ENCODE assay signal across 26 cellular contexts in genomic region chr21:38887062-38887686, GRCh38.
"Had no signal": no experiment of that assay in that cellular context is flagged by ENCODE, and none has a peak within 500 bp of the region (broad histone marks: within the 10 kb centered on the region; RNA-seq: fewer than 3 reads in every experiment).

No MANE protein-coding gene starts in this region.

- H3K4me3 Mint-ChIP-seq: dendritic cell treated with granulocyte-macrophage colony-stimulating factor and Interleukin-4, amounts not matched to agents 40 ng/mL and 50 ng/mL, for 4 days; effector memory CD8-positive, alpha-beta T cell; endodermal cell; mesothelial cell of epicardium had no signal

- ATAC-seq: effector memory CD8-positive, alpha-beta T cell; esophagus mucosa; gastrocnemius medialis; heart right ventricle; left cardiac atrium; left lung; left ventricle myocardium superior; lower lobe of right lung; mucosa of descending colon had no signal

- H3K4me1 Mint-ChIP-seq: endodermal cell had no signal

- H3K36me3 ChIP-seq: colonic mucosa, esophagus squamous epithelium, gastrocnemius medialis, heart right ventricle, left lung, lower lobe of right lung had no signal

- H3K27ac ChIP-seq: colonic mucosa, epithelial cell of prostate, esophagus squamous epithelium, gastrocnemius medialis, left lung, lower lobe of right lung had no signal

- DNase-seq: colonic mucosa; cortex of kidney; effector CD8-positive, alpha-beta T cell; effector memory CD8-positive, alpha-beta T cell; endodermal cell; erythroblast; esophagus squamous epithelium; foreskin fibroblast; foreskin melanocyte; gastrocnemius medialis; glutamatergic neuron; head of caudate nucleus; heart right ventricle; hippocampal formation; left cardiac atrium; left lung; left ventricle myocardium superior; lower lobe of right lung; mesenchymal stem cell; mucosa of descending colon had no signal

- H3K27ac Mint-ChIP-seq: dendritic cell treated with granulocyte-macrophage colony-stimulating factor and Interleukin-4, amounts not matched to agents 40 ng/mL and 50 ng/mL, for 4 days; effector memory CD8-positive, alpha-beta T cell; endodermal cell; mesothelial cell of epicardium had no signal

- H3K4me3 ChIP-seq: colonic mucosa, esophagus squamous epithelium, gastrocnemius medialis, heart right ventricle, left lung, lower lobe of right lung, mucosa of descending colon had no signal

- H3K9me3 ChIP-seq: colonic mucosa had no signal

- H3K27me3 ChIP-seq: colonic mucosa, esophagus squamous epithelium, gastrocnemius medialis, heart right ventricle, left lung had no signal

- H3K4me1 ChIP-seq: colonic mucosa, gastrocnemius medialis, heart right ventricle, left lung, lower lobe of right lung had no signal

- FAIRE-seq: islet of Langerhans, keratinocyte had no signal
